Comparison of ENCODE assay signal across 18 cellular contexts in genomic region chr19:43673702-43674629, GRCh38. TPM values are rescaled to one million over a fixed set of nuclear protein-coding genes. Genes with fewer than 3 reads are reported as not detected.
A peak's percentile ranks its signal among the peaks of the same experiment; 100 is the strongest.
DNase-seq lines count a peak whose midpoint lies in the region; TF ChIP-seq lines count a peak whose summit lies in the region.
"Had no signal": no experiment of that assay in that cellular context is flagged by ENCODE, and none has a peak within 500 bp of the region (broad histone marks: within the 10 kb centered on the region; RNA-seq: fewer than 3 reads in every experiment).

No MANE protein-coding gene starts in this region.

- no peaks in the 10 kb centered on the region for H3K79me1 ChIP-seq in mesenchymal stem cell (replicated peaks; ENCODE audit: low read length, poor library complexity, severe bottlenecking)

- no peaks in the 10 kb centered on the region for H3K27me3 Mint-ChIP-seq in MCF 10A (ENCODE audit: insufficient read depth, unreplicated experiment)
- peaks cover 60% of the 10 kb centered on the region for H3K27me3 Mint-ChIP-seq in nephron progenitor cell (ENCODE audit: low read depth, poor library complexity)
- H3K27me3 Mint-ChIP-seq: activated naive CD8-positive, alpha-beta T cell; activated T-cell treated with anti-CD3 and anti-CD28 coated beads, Interleukin-2, amount 50 U/mL, for 24 hours; effector memory CD8-positive, alpha-beta T cell had no signal

- no peak for TF ChIP-seq CTCF in mammary epithelial cell (conservative IDR thresholded peaks at IDR 0.05 in 1 of 2, IDR thresholded peaks at IDR 0.05 in 1 of 2; ENCODE audit: extremely low read depth in 1 of 2, insufficient read depth in 1 of 2, low read depth in 1 of 2, low read length in 2 of 2)
- no peak for TF ChIP-seq CTCF in MCF 10A (IDR thresholded peaks at IDR 0.05; ENCODE audit: unreplicated experiment)
- no peak for TF ChIP-seq CTCF in adrenal gland (IDR thresholded peaks at IDR 0.05)
- no peak for TF ChIP-seq CTCF in transverse colon (IDR thresholded peaks at IDR 0.05)
- no peak for TF ChIP-seq CTCF in nephron progenitor cell (IDR thresholded peaks at IDR 0.05)

- H3K4me3 ChIP-seq in mammary epithelial cell (replicated peaks in 1 of 3; ENCODE audit: insufficient read depth in 1 of 3, low read depth in 2 of 3, low read length in 3 of 3) (no peak overlapping the region), adrenal gland (no peak overlapping the region), mesenchymal stem cell (ENCODE audit: insufficient read depth in 1 of 2, low read depth in 1 of 2, low read length in 2 of 2) (no peak overlapping the region), transverse colon (no peak overlapping the region)
- H3K4me3 ChIP-seq: gastrocnemius medialis had no signal

- H3K27ac Mint-ChIP-seq in MCF 10A (ENCODE audit: low read depth, unreplicated experiment) (no peak overlapping the region), nephron progenitor cell (no peak overlapping the region)
- H3K27ac Mint-ChIP-seq: activated naive CD8-positive, alpha-beta T cell had no signal

- no peak overlapping the region for H2BK12ac ChIP-seq in mesenchymal stem cell (ENCODE audit: low read length in 2 of 2)

- no peaks in the 10 kb centered on the region for H4K20me1 ChIP-seq in mammary epithelial cell (ENCODE audit: insufficient read depth, low read length)

- H2BK5ac ChIP-seq in mesenchymal stem cell (ENCODE audit: low read depth, low read length, poor library complexity, severe bottlenecking): no peak overlapping the region

- no peak overlapping the region for H4K91ac ChIP-seq in mesenchymal stem cell (ENCODE audit: low read length)

- H3K36me3 ChIP-seq in mammary epithelial cell (ENCODE audit: insufficient read depth, low read length): no peaks in the 10 kb centered on the region
- no peaks in the 10 kb centered on the region for H3K36me3 ChIP-seq in adrenal gland (replicated peaks in 1 of 2)
- H3K36me3 ChIP-seq in mesenchymal stem cell (ENCODE audit: control insufficient read depth in 1 of 2, insufficient read depth in 2 of 2, low read depth in 1 of 2, low read length in 2 of 2): no peaks in the 10 kb centered on the region
- H3K36me3 ChIP-seq in transverse colon: no peaks in the 10 kb centered on the region
- H3K36me3 ChIP-seq: gastrocnemius medialis had no signal

- H3K9ac ChIP-seq in mammary epithelial cell (ENCODE audit: insufficient read depth, low read length) (no peak overlapping the region), mesenchymal stem cell (ENCODE audit: low read length) (peak overlapping the region; percentile 38)

- H3K4me3 Mint-ChIP-seq in MCF 10A (ENCODE audit: unreplicated experiment) (no peak overlapping the region), nephron progenitor cell (no peak overlapping the region)
- H3K4me3 Mint-ChIP-seq: activated naive CD8-positive, alpha-beta T cell; activated T-cell treated with anti-CD3 and anti-CD28 coated beads, Interleukin-2, amount 50 U/mL, for 24 hours; effector memory CD8-positive, alpha-beta T cell had no signal

- H3K36me3 Mint-ChIP-seq in MCF 10A (ENCODE audit: insufficient read depth, unreplicated experiment): peaks cover under 1% of the 10 kb centered on the region
- no peaks in the 10 kb centered on the region for H3K36me3 Mint-ChIP-seq in nephron progenitor cell (ENCODE audit: low read depth)
- H3K36me3 Mint-ChIP-seq: activated naive CD8-positive, alpha-beta T cell had no signal

- in situ Hi-C loops in mammary epithelial cell (cut with MboI; ENCODE audit: low sequenced_read_pairs in 2 of 2): no loop called here
- in situ Hi-C loops in transverse colon (cut with MboI; ENCODE audit: low pct_ligation_motif_present in 1 of 4, low pct_unique_long_range_greater_than_20kb in 1 of 4, low sequenced_read_pairs in 3 of 4): no loop called here

- H3K4me2 ChIP-seq in mammary epithelial cell (ENCODE audit: insufficient read depth, low read depth, low read length) (no peak overlapping the region), mesenchymal stem cell (ENCODE audit: low read length, poor library complexity, severe bottlenecking) (no peak overlapping the region)

- H3K18ac ChIP-seq in mesenchymal stem cell (ENCODE audit: low read depth in 1 of 2, low read length in 2 of 2): peak overlapping the region in 1 of 2 experiments; percentile 21

- peaks cover 23% of the 10 kb centered on the region for H3K4me1 ChIP-seq in mammary epithelial cell (ENCODE audit: insufficient read depth, low read length)
- H3K4me1 ChIP-seq in adrenal gland (replicated peaks in 1 of 2): peaks cover 5 to 8% of the 10 kb centered on the region in 2 donors
- H3K4me1 ChIP-seq in mesenchymal stem cell (ENCODE audit: control insufficient read depth, insufficient read depth, low read depth, low read length): peaks cover 15% of the 10 kb centered on the region
- peaks cover 12 to 34% (median 18%) of the 10 kb centered on the region in 4 donors for H3K4me1 ChIP-seq in transverse colon
- H3K4me1 ChIP-seq: gastrocnemius medialis had no signal

- WGBS in mammary epithelial cell (ENCODE audit: low coverage, missing lambda C conversion rate): 98% methylated on average over 11 of the region's 11 CpGs
- WGBS in adrenal gland, 4 donors: 82 to 91% (median 87%) methylated on average over 11 of the region's 11 CpGs
- WGBS in mesenchymal stem cell: 88% methylated on average over 11 of the region's 11 CpGs
- 75 to 97% methylated on average over 6 to 11 of the region's 11 CpGs for WGBS in transverse colon (ENCODE audit: low coverage in 1 of 2), 2 donors

- H3K27ac ChIP-seq in mammary epithelial cell (ENCODE audit: insufficient read depth, low read depth, low read length) (peak overlapping the region; percentile 98), adrenal gland (peak overlapping the region in 3 of 5 donors; percentile 52 to 65 (median 65)), mesenchymal stem cell (ENCODE audit: low read length, poor library complexity, severe bottlenecking) (no peak overlapping the region), transverse colon (peak overlapping the region; percentile 81 to 91 (median 84))
- H3K27ac ChIP-seq: gastrocnemius medialis had no signal

- DNase-seq in mammary epithelial cell (no peak), MCF 10A (ENCODE audit: unreplicated experiment) (no peak), adrenal gland (peak in 2 of 7 donors; percentile 36 to 46), mesenchymal stem cell (no peak), transverse colon (no peak), H4 (ENCODE audit: low spot score) (no peak), nephron progenitor cell (no peak), MV-4-11 (lab: John Stamatoyannopoulos, UW) (no peak)
- DNase-seq: activated CD4-positive, alpha-beta T cell treated with anti-CD3 and anti-CD28 coated beads for 48 hours; activated T-cell treated with anti-CD3 and anti-CD28 coated beads, Interleukin-2, amount 50 U/mL, for 24 hours; effector memory CD8-positive, alpha-beta T cell; gastrocnemius medialis; NCI-H2029 treated with DMSO at 0.1 percent for 48 hours; RPMI8226 had no signal

- no peak overlapping the region for H4K8ac ChIP-seq in mesenchymal stem cell (ENCODE audit: low read length)

- no TSS peak for BruUV-seq in mammary epithelial cell (replicated peaks; lab: Mats Ljungman, UMichigan)
- BruUV-seq in MCF 10A (replicated peaks; lab: Mats Ljungman, UMichigan): no TSS peak

- no peak overlapping the region for H3K23ac ChIP-seq in mesenchymal stem cell (ENCODE audit: low read length in 2 of 2)

- H3K9me3 ChIP-seq in mammary epithelial cell (replicated peaks; ENCODE audit: insufficient read depth, low read length) (no peaks in the 10 kb centered on the region), adrenal gland (replicated peaks in 1 of 3) (no peaks in the 10 kb centered on the region), mesenchymal stem cell (ENCODE audit: control insufficient read depth, low read length) (no peaks in the 10 kb centered on the region), transverse colon (no peaks in the 10 kb centered on the region)
- H3K9me3 ChIP-seq: gastrocnemius medialis had no signal

- H3K27me3 ChIP-seq in mammary epithelial cell (ENCODE audit: insufficient read depth, low read length): no peaks in the 10 kb centered on the region
- H3K27me3 ChIP-seq in adrenal gland: no peaks in the 10 kb centered on the region
- no peaks in the 10 kb centered on the region for H3K27me3 ChIP-seq in mesenchymal stem cell (ENCODE audit: control insufficient read depth in 1 of 2, insufficient read depth in 1 of 2, low read length in 2 of 2)
- H3K27me3 ChIP-seq in transverse colon: no peaks in the 10 kb centered on the region

- H2BK15ac ChIP-seq in mesenchymal stem cell (ENCODE audit: low read depth, poor library complexity, severe bottlenecking): no peak overlapping the region

- CTCF ChIA-PET in mammary epithelial cell (lab: Charles Lee; ENCODE audit: low non-redundant PET): interaction anchor here (0.8 kb wide), 1 partner anchor 26 kb away, joined by 5 read pairs; no protein-coding TSS in a partner anchor
- CTCF ChIA-PET in MCF 10A (lab: Yijun Ruan, JAX): interaction anchor here (0.7 to 1.4 kb wide), 4 partner anchors 20 to 85 kb away, joined by 3 to 4 read pairs (median 3); no protein-coding TSS in a partner anchor

- H2AFZ ChIP-seq in mammary epithelial cell (ENCODE audit: low read depth, low read length): no peak overlapping the region
- H2AFZ ChIP-seq in mesenchymal stem cell (ENCODE audit: low read depth, low read length): no peak overlapping the region

- peaks cover 5% of the 10 kb centered on the region for H3K79me2 ChIP-seq in mammary epithelial cell (ENCODE audit: insufficient read depth, low read length)

- H3K9me3 Mint-ChIP-seq in MCF 10A (ENCODE audit: unreplicated experiment): no peaks in the 10 kb centered on the region
- no peaks in the 10 kb centered on the region for H3K9me3 Mint-ChIP-seq in nephron progenitor cell
- H3K9me3 Mint-ChIP-seq: activated T-cell treated with anti-CD3 and anti-CD28 coated beads, Interleukin-2, amount 50 U/mL, for 24 hours; effector memory CD8-positive, alpha-beta T cell had no signal

- peak overlapping the region; percentile 94 for H2AK5ac ChIP-seq in mesenchymal stem cell (ENCODE audit: low read length, severe bottlenecking)

- POLR2A ChIA-PET in MCF 10A (lab: Yijun Ruan, JAX): interaction anchor here (0.6 to 1.2 kb wide), 6 partner anchors 27 to 328 kb away, joined by 3 to 5 read pairs (median 3); partner anchors contain the start of genes IRGQ and ZNF576

- intact Hi-C loops in mammary epithelial cell (cut with micrococcal nuclease) (no loop called here), MCF 10A (cut with micrococcal nuclease) (no loop called here), adrenal gland (cut with DNase I) (loop anchor here in 1 of 2 donors (5.0 kb wide), 1 partner anchor 113 kb away; no protein-coding TSS in a partner anchor), transverse colon (cut with DNase I; ENCODE audit: low total_unique reads) (no loop called here)

- H3K14ac ChIP-seq in mesenchymal stem cell (ENCODE audit: low read length in 2 of 2): no peak overlapping the region

- no peak overlapping the region for H2BK120ac ChIP-seq in mesenchymal stem cell (ENCODE audit: low read depth, low read length)

- no peak overlapping the region for H3K4ac ChIP-seq in mesenchymal stem cell (ENCODE audit: low read depth in 1 of 2, low read length in 2 of 2)

- peaks cover 25% of the 10 kb centered on the region for H3K4me1 Mint-ChIP-seq in MCF 10A (ENCODE audit: insufficient read depth, unreplicated experiment)
- H3K4me1 Mint-ChIP-seq in nephron progenitor cell: peaks cover 17% of the 10 kb centered on the region

- no peak for TF ChIP-seq EP300 in transverse colon (IDR thresholded peaks at IDR 0.05; ENCODE audit: low read depth)

- dilution Hi-C loops in mammary epithelial cell (cut with HindIII; ENCODE audit: low sequenced_read_pairs): no loop called here

- TF ChIP-seq POLR2A in adrenal gland (IDR thresholded peaks at IDR 0.05) (no peak), transverse colon (IDR thresholded peaks at IDR 0.05) (no peak)

RNA-seq across cellular contexts. Expression of gene PLAUR, which starts 4.0 kb away (rescaled TPM):
- total RNA-seq in mammary epithelial cell (10 to 100 TPM; 10.8 to 79.9 TPM), MCF 10A (2022) (14.0 and 32.2 TPM in 2 replicates), adrenal gland (10 to 100 TPM in 6 of 8 donors, 1 to 10 TPM in 2; 6.6 to 25.9 (median 15.4) TPM), transverse colon (10 to 100 TPM; 12.1 to 76.2 (median 54.7) TPM)
- polyA plus RNA-seq in mammary epithelial cell (73.7 TPM), adrenal gland (10 to 100 TPM in 2 of 3 donors, 1 to 10 TPM in 1; 6.3 to 16.3 (median 14.5) TPM)
- 32.9 TPM for polyA minus RNA-seq in mammary epithelial cell
- polyA plus RNA-seq in mesenchymal stem cell (2013, experiment 1 of 2): 83.9 TPM
- polyA plus RNA-seq in mesenchymal stem cell (2013, experiment 2 of 2): 83.9 TPM
- total RNA-seq in H4 (2014; rRNA removed; shearing (Covaris generic)): 41.3 and 53.7 TPM in 2 replicates

RNA-seq across cellular contexts. Expression of gene CADM4, which starts 34.3 kb away (rescaled TPM):
- total RNA-seq in mammary epithelial cell: 10 to 100 TPM; 11.7 to 12.8 TPM
- polyA plus RNA-seq in mammary epithelial cell: 4.5 TPM
- 1.9 TPM for polyA minus RNA-seq in mammary epithelial cell
- 3.2 and 3.8 TPM in 2 replicates for total RNA-seq in MCF 10A (2022)
- 10 to 100 TPM; 16.6 to 53.9 (median 40.8) TPM for total RNA-seq in adrenal gland
- 10 to 100 TPM; 21.7 to 92.7 (median 41.4) TPM for polyA plus RNA-seq in adrenal gland
- polyA plus RNA-seq in mesenchymal stem cell (2013, experiment 1 of 2): 6.9 TPM
- 6.5 TPM for polyA plus RNA-seq in mesenchymal stem cell (2013, experiment 2 of 2)
- total RNA-seq in transverse colon: 1 to 10 TPM in 3 of 4 donors, not detected in 1; 2.5 to 4.0 (median 3.7) TPM
- 2.2 and 5.4 TPM in 2 replicates for total RNA-seq in H4 (2014; rRNA removed; shearing (Covaris generic))

RNA-seq across cellular contexts. Expression of gene IRGC, which starts 41.9 kb away (rescaled TPM):
- total RNA-seq in mammary epithelial cell (not detected), MCF 10A (2022) (not detected in 2 replicates), adrenal gland (not detected), transverse colon (not detected)
- polyA plus RNA-seq in mammary epithelial cell (not detected), adrenal gland (not detected)
- polyA minus RNA-seq in mammary epithelial cell: not detected
- not detected for polyA plus RNA-seq in mesenchymal stem cell (2013, experiment 1 of 2)
- polyA plus RNA-seq in mesenchymal stem cell (2013, experiment 2 of 2): not detected
- total RNA-seq in H4 (2014; rRNA removed; shearing (Covaris generic)): not detected in 2 replicates
- total RNA-seq: G401, gastrocnemius medialis, mesenteric fat pad, omental fat pad had no signal

RNA-seq across cellular contexts. Expression of gene ZNF428, which starts 54.5 kb away (rescaled TPM):
- total RNA-seq in mammary epithelial cell: 10 to 100 TPM; 17.0 to 19.0 TPM
- polyA plus RNA-seq in mammary epithelial cell: 12.9 TPM
- 1.9 TPM for polyA minus RNA-seq in mammary epithelial cell
- 18.6 and 23.3 TPM in 2 replicates for total RNA-seq in MCF 10A (2022)
- total RNA-seq in adrenal gland: 10 to 100 TPM; 34.9 to 71.2 (median 54.9) TPM
- polyA plus RNA-seq in adrenal gland: 100 to 1,000 TPM in 2 of 3 donors, 10 to 100 TPM in 1; 10.3 to 214 (median 148) TPM
- polyA plus RNA-seq in mesenchymal stem cell (2013, experiment 1 of 2): 22.9 TPM
- 23.3 TPM for polyA plus RNA-seq in mesenchymal stem cell (2013, experiment 2 of 2)
- total RNA-seq in transverse colon: 10 to 100 TPM in 3 of 4 donors, 1 to 10 TPM in 1; 3.0 to 17.1 (median 15.1) TPM
- total RNA-seq in H4 (2014; rRNA removed; shearing (Covaris generic)): 20.4 and 34.2 TPM in 2 replicates
